8 cellular contexts compared by ENCODE assay signal in the genomic region with DNA sequence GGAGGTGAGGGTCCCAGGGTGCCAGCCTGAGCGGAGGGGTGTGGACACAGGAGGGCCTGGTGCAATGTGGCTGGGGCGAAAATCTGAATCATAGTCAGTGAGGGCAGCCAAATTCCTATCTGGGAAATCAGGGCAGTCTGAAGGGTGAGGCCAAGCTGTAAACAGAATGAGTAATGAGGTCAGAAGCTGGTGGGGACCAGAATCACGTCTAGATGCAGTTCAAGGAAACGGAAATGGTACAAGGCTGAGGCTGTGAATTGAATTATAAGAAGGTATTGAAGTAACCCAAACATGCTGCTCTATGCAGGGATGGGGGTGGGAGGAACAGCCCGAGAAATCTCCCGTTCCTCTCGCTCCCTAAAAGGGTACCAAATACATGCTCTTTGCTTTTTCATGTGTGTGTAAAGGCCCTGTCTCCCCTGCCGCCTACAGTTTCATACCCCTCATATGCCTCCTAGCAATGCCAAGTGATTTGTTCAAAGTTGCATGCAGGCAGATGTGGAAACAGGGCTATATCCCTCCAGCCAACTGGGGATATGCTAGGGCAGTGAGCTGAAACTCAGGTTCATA. TPM values are rescaled to one million over a fixed set of nuclear protein-coding genes. Genes with fewer than 3 reads are reported as not detected.
DNase-seq lines count a peak whose midpoint lies in the region; ATAC-seq, FAIRE-seq and TF ChIP-seq lines count a peak whose summit lies in the region.

No MANE protein-coding gene starts in this region.

- DNase-seq in H54 (ENCODE audit: insufficient read length, low spot score) (peak; percentile 80), T-helper 22 cell (ENCODE audit: low read depth) (peak; percentile 45), fibroblast of peridontal ligament (ENCODE audit: extremely low read depth) (peak; percentile 97), progenitor cell of endocrine pancreas (ENCODE audit: low spot score, unreplicated experiment) (no peak), NCI-H1694 (lab: John Stamatoyannopoulos, UW) (no peak), Karpas-422 (no peak)

- H3K4me1 ChIP-seq in Karpas-422 (ENCODE audit: low read length) = no peaks in the 10 kb centered on the region

- H3K4me3 ChIP-seq in Karpas-422 (ENCODE audit: low read length) = no peak overlapping the region

- H3K36me3 ChIP-seq in Karpas-422 (ENCODE audit: insufficient read depth, low read length) = no peaks in the 10 kb centered on the region

- no peak overlapping the region for H3K4me2 ChIP-seq in Karpas-422 (ENCODE audit: low read depth, low read length, poor library complexity, severe bottlenecking)

- H3K9me3 Mint-ChIP-seq in progenitor cell of endocrine pancreas (ENCODE audit: low read depth) = no peaks in the 10 kb centered on the region

- TF ChIP-seq POLR2A in H54 (IDR thresholded peaks at IDR 0.05; ENCODE audit: low read depth, low read length) = no peak

- no peak overlapping the region for H3K4me3 Mint-ChIP-seq in progenitor cell of endocrine pancreas (ENCODE audit: low read depth)

- no peak for TF ChIP-seq CTCF in progenitor cell of endocrine pancreas (IDR thresholded peaks at IDR 0.05; ENCODE audit: unreplicated experiment)

- no peaks in the 10 kb centered on the region for H3K27me3 ChIP-seq in Karpas-422 (ENCODE audit: low read length)

- no peaks in the 10 kb centered on the region for H3K9me3 ChIP-seq in Karpas-422 (ENCODE audit: low read length)

- H3K27ac Mint-ChIP-seq in progenitor cell of endocrine pancreas = peak overlapping the region; percentile 55

- H3K36me3 Mint-ChIP-seq in progenitor cell of endocrine pancreas (ENCODE audit: insufficient read depth) = no peaks in the 10 kb centered on the region

- peaks cover 57% of the 10 kb centered on the region for H3K4me1 Mint-ChIP-seq in progenitor cell of endocrine pancreas (ENCODE audit: low read depth)

- H3K79me2 ChIP-seq in Karpas-422 (ENCODE audit: low read length) = no peaks in the 10 kb centered on the region

- H2AFZ ChIP-seq in Karpas-422 (ENCODE audit: low read length) = no peak overlapping the region

- H3K9me2 ChIP-seq in Karpas-422 (replicated peaks; ENCODE audit: insufficient read depth, low read length) = no peaks in the 10 kb centered on the region

- peak; percentile 88 for FAIRE-seq in H54 (lab: Jason Lieb, UNC)

- no peaks in the 10 kb centered on the region for H4K20me1 ChIP-seq in Karpas-422 (ENCODE audit: insufficient read depth, low read depth, low read length)

- H3K27ac ChIP-seq in Karpas-422 (ENCODE audit: low read length) = no peak overlapping the region

- H3K27me3 Mint-ChIP-seq in progenitor cell of endocrine pancreas = no peaks in the 10 kb centered on the region

- ATAC-seq in HG03565 (IDR thresholded peaks at IDR 0.05; ENCODE audit: unreplicated experiment) = no peak
- no peak for ATAC-seq in GM18502 (IDR thresholded peaks at IDR 0.05; ENCODE audit: poor library complexity, unreplicated experiment)

- no peak overlapping the region for H3K9ac ChIP-seq in Karpas-422 (ENCODE audit: low read length)

RNA-seq across cellular contexts. Expression of gene PIM1, which starts 35.2 kb away (rescaled TPM):
- total RNA-seq in progenitor cell of endocrine pancreas = 19.5 and 19.7 TPM in 2 replicates
- 1.9 and 4.0 TPM in 2 replicates for total RNA-seq in Karpas-422 (2014; rRNA removed; shearing (Covaris generic); ENCODE audit: low replicate concordance)

Comparison
In these comparisons a context has a peak if more than half of its experiments do, and no peak if none do; other contexts are left out.
1. DNase-seq: peak in H54 (single experiment), T-helper 22 cell (single experiment) and fibroblast of peridontal ligament (single experiment); none in progenitor cell of endocrine pancreas (single experiment), NCI-H1694 (single experiment) and Karpas-422 (single experiment).